Comparison of ENCODE assay signal across 28 cellular contexts in the genomic region with DNA sequence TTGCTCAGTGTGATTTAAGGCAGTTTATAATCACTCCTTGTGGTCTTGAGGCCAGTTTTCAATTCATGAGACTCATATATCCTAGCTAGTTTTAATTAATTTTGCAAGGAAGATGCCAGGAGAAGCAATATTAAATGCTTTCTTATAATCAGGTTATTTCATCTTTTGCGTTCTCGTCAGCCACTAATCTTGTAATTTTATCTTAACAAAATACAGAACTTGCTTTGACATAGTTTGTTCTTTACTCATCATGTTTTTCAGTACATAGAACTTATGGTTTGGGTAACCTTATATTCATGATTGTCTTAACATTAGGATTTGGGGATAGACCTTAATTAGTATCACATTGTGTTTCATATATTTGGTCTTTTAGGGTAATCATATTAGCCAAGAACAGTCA.
"Had no signal": no experiment of that assay in that cellular context is flagged by ENCODE, and none has a peak within 500 bp of the region (broad histone marks: within the 10 kb centered on the region; RNA-seq: fewer than 3 reads in every experiment).

No MANE protein-coding gene starts in this region.

- H3K4me3 Mint-ChIP-seq: natural killer cell treated with Interleukin-12 subunit alpha and Interleukin-12 subunit beta and Interleukin-15 and Interleukin-18, amount 100 ng/mL, for 72 hours; nephron progenitor cell; neural crest cell; stimulated activated effector memory CD8-positive, alpha-beta T cell treated with anti-CD3 and anti-CD28 coated beads, Interleukin-12 subunit alpha, Interleukin-12 subunit beta, amount 100 ng/mL, for 72 hours; stimulated activated naive B cell treated with anti-CD40 and anti-IgM and Interleukin-4, amounts not matched to agents 10 μg/mL and 1 μg/mL and 100 μg/mL, for 72 hours; stimulated activated naive CD8-positive, alpha-beta T cell treated with anti-CD3 and anti-CD28 coated beads, Interleukin-15, Interleukin-2, amounts not matched to agents 100 ng/mL and 50 ng/mL, for 24 hours had no signal

- H3K4me1 ChIP-seq: parathyroid adenoma, sigmoid colon, stomach, thyroid gland, tibial nerve, upper lobe of left lung, vagina had no signal

- H3K9me3 Mint-ChIP-seq: natural killer cell treated with Interleukin-12 subunit alpha and Interleukin-12 subunit beta and Interleukin-15 and Interleukin-18, amount 100 ng/mL, for 72 hours; nephron progenitor cell; neural crest cell; stimulated activated effector memory CD8-positive, alpha-beta T cell treated with anti-CD3 and anti-CD28 coated beads, Interleukin-12 subunit alpha, Interleukin-12 subunit beta, amount 100 ng/mL, for 72 hours; stimulated activated naive B cell treated with anti-CD40 and anti-IgM and Interleukin-4, amounts not matched to agents 10 μg/mL and 1 μg/mL and 100 μg/mL, for 72 hours; stimulated activated naive CD8-positive, alpha-beta T cell treated with anti-CD3 and anti-CD28 coated beads, Interleukin-15, Interleukin-2, amounts not matched to agents 100 ng/mL and 50 ng/mL, for 24 hours had no signal

- H3K27me3 ChIP-seq: neutrophil, ovary, right lobe of liver, sigmoid colon, stomach, thyroid gland, tibial nerve, upper lobe of left lung, vagina had no signal

- H2AFZ ChIP-seq: parathyroid adenoma had no signal

- H3K36me3 ChIP-seq: neutrophil, ovary, sigmoid colon, thyroid gland, vagina had no signal

- H3K36me3 Mint-ChIP-seq: natural killer cell treated with Interleukin-12 subunit alpha and Interleukin-12 subunit beta and Interleukin-15 and Interleukin-18, amount 100 ng/mL, for 72 hours had no signal

- H3K4me1 Mint-ChIP-seq: stimulated activated effector memory CD8-positive, alpha-beta T cell treated with anti-CD3 and anti-CD28 coated beads, Interleukin-12 subunit alpha, Interleukin-12 subunit beta, amount 100 ng/mL, for 72 hours; stimulated activated naive B cell treated with anti-CD40 and anti-IgM and Interleukin-4, amounts not matched to agents 10 μg/mL and 1 μg/mL and 100 μg/mL, for 72 hours had no signal

- H3K9me3 ChIP-seq: neutrophil, ovary, psoas muscle, right lobe of liver, sigmoid colon, stomach, thoracic aorta, thyroid gland, tibial nerve, upper lobe of left lung, vagina had no signal

- H3K27me3 Mint-ChIP-seq: natural killer cell treated with Interleukin-12 subunit alpha and Interleukin-12 subunit beta and Interleukin-15 and Interleukin-18, amount 100 ng/mL, for 72 hours; progenitor cell of endocrine pancreas; stimulated activated naive B cell treated with anti-CD40 and anti-IgM and Interleukin-4, amounts not matched to agents 10 μg/mL and 1 μg/mL and 100 μg/mL, for 72 hours; stimulated activated naive CD8-positive, alpha-beta T cell treated with anti-CD3 and anti-CD28 coated beads, Interleukin-15, Interleukin-2, amounts not matched to agents 100 ng/mL and 50 ng/mL, for 24 hours had no signal

- H3K27ac ChIP-seq: neutrophil, ovary, parathyroid adenoma, psoas muscle, right lobe of liver, sigmoid colon, stomach, thoracic aorta, thyroid gland, tibial nerve, upper lobe of left lung, vagina had no signal

- H3K9ac ChIP-seq: parathyroid adenoma had no signal

- DNase-seq: nephron progenitor cell; nucleus accumbens; ovary; posterior cingulate gyrus; psoas muscle; right cardiac atrium; right lobe of liver; sigmoid colon; small intestine; stimulated activated CD4-positive, alpha-beta T cell treated with anti-CD3 and anti-CD28 coated beads, Interleukin-15, amount 100 ng/mL, for 24 hours; stimulated activated CD4-positive, alpha-beta T cell treated with anti-CD3 and anti-CD28 coated beads, Interleukin-2, amount 100 ng/mL, for 24 hours; stimulated activated CD4-positive, alpha-beta T cell treated with anti-CD3 and anti-CD28 coated beads, Interleukin-2, amount 100 ng/mL, for 48 hours; stimulated activated CD4-positive, alpha-beta T cell treated with anti-CD3 and anti-CD28 coated beads, Interleukin-4, amount 100 ng/mL, for 24 hours; stimulated activated naive B cell treated with anti-CD40 and anti-IgM and Interleukin-4, amounts not matched to agents 10 μg/mL and 1 μg/mL and 100 μg/mL, for 72 hours; stimulated activated naive CD4-positive, alpha-beta T cell treated with Interleukin-2 at 50 U/mL for 16 hours; stomach; thyroid gland; upper lobe of left lung had no signal

- H3K4me3 ChIP-seq: ovary, psoas muscle, right lobe of liver, sigmoid colon, stomach, thoracic aorta, thyroid gland, tibial nerve, upper lobe of left lung, vagina had no signal

- ATAC-seq: natural killer cell treated with Interleukin-12 subunit alpha and Interleukin-12 subunit beta and Interleukin-15 and Interleukin-18, amount 100 ng/mL, for 72 hours; psoas muscle; right cardiac atrium; stimulated activated effector memory CD8-positive, alpha-beta T cell treated with anti-CD3 and anti-CD28 coated beads, Interleukin-12 subunit alpha, Interleukin-12 subunit beta, amount 100 ng/mL, for 72 hours; stimulated activated naive B cell treated with anti-CD40 and anti-IgM and Interleukin-4, amounts not matched to agents 10 μg/mL and 1 μg/mL and 100 μg/mL, for 72 hours had no signal

- H3K27ac Mint-ChIP-seq: natural killer cell treated with Interleukin-12 subunit alpha and Interleukin-12 subunit beta and Interleukin-15 and Interleukin-18, amount 100 ng/mL, for 72 hours; nephron progenitor cell; stimulated activated effector memory CD8-positive, alpha-beta T cell treated with anti-CD3 and anti-CD28 coated beads, Interleukin-12 subunit alpha, Interleukin-12 subunit beta, amount 100 ng/mL, for 72 hours; stimulated activated naive B cell treated with anti-CD40 and anti-IgM and Interleukin-4, amounts not matched to agents 10 μg/mL and 1 μg/mL and 100 μg/mL, for 72 hours; stimulated activated naive CD8-positive, alpha-beta T cell treated with anti-CD3 and anti-CD28 coated beads, Interleukin-15, Interleukin-2, amounts not matched to agents 100 ng/mL and 50 ng/mL, for 24 hours had no signal

- H3K79me2 ChIP-seq: parathyroid adenoma had no signal
